1 cellular context compared by ENCODE assay signal in genomic region chr3:136728918-136729317, GRCh38.
TF ChIP-seq lines count a peak whose summit lies in the region.

No MANE protein-coding gene starts in this region.

TF ChIP-seq in HEK293, 187 proteins besides CTCF, POLR2A, EP300 and RAD21 (continued from another document):
- TF ChIP-seq ZBTB10 (tag by site-specific recombination; IDR thresholded peaks at IDR 0.05) (no peak), ZBTB49 (tag by site-specific recombination; IDR thresholded peaks at IDR 0.05; ENCODE audit: low read depth) (no peak), ZNF274 (IDR thresholded peaks at IDR 0.05; ENCODE audit: low read length) (no peak), ZNF274 (tag by site-specific recombination; IDR thresholded peaks at IDR 0.05; ENCODE audit: borderline replicate concordance) (no peak), ZNF24 (tag by site-specific recombination; IDR thresholded peaks at IDR 0.05) (no peak), ZNF645 (tag by site-specific recombination; IDR thresholded peaks at IDR 0.05) (no peak)
